8 cellular contexts compared by ENCODE assay signal in the genomic region with DNA sequence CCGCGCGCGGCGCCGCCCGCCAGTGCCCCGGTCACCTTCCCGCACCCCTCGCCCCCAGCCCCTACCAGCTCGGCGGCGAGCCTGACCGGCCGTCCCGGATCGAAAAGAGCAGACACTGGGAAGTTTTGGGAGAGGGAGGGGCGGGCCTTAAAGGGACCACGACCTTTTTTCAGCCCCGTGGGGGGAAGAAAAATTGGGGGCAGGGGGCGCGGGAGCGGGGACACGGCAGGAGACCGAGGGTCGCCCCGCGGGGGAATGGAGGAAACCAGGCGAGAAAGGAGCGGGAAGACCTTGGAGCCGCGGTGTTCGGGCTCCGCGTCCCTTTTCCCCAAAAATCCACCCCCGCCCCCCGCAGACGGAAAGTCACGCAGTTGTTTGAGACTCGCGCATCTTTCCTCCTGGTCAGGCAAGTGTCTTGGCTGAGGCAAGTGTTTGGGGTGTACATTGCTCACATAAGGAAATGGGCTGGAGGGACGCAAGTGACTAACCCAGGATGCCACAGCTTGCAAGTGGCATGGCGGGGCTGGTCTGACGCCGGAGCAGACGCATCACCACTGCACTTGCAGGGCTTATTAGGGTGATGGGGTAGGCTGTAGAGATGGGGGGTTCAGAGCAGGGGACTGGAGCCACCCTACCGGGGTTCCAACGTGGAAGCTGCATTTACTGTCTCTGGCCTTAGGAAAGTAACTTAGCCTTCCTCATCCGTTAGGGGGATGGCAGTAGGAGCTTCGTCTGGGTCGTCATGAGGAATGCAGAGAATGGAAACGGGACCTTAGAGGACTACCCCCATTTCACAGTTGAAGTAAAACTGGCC. TPM values are rescaled to one million over a fixed set of nuclear protein-coding genes. Genes with fewer than 3 reads are reported as not detected.
DNase-seq lines count a peak whose midpoint lies in the region; ATAC-seq and TF ChIP-seq lines count a peak whose summit lies in the region.

No MANE protein-coding gene starts in this region.

- H3K4me1 Mint-ChIP-seq in activated B cell treated with CpG ODN at 0.5 μM for 24 hours (peaks cover 59% of the 10 kb centered on the region), chondrocyte (ENCODE audit: low read depth) (peaks cover 34% of the 10 kb centered on the region)

- POLR2A ChIA-PET in activated B cell treated with CpG ODN at 0.5 μM for 24 hours (lab: Charles Lee), result interaction anchor here (0.6 to 9.5 kb wide), 13 partner anchors 10 to 1578 kb away, joined by 3 to 463 read pairs (median 9); a partner anchor contains a TSS

- H3K9me3 Mint-ChIP-seq in activated B cell treated with CpG ODN at 0.5 μM for 24 hours (no peaks in the 10 kb centered on the region), chondrocyte (ENCODE audit: low read depth) (no peaks in the 10 kb centered on the region)

- intact Hi-C loops in activated B cell treated with CpG ODN at 0.5 μM for 24 hours (cut with micrococcal nuclease), result loop anchor here (5.0 kb wide), 2 partner anchors 555 to 980 kb away; a partner anchor contains a TSS

- H3K27ac ChIP-seq in layer of hippocampus (ENCODE audit: low read depth, low read length), result peak overlapping the region; percentile 96

- H3K27me3 Mint-ChIP-seq in activated B cell treated with CpG ODN at 0.5 μM for 24 hours (no peaks in the 10 kb centered on the region), chondrocyte (ENCODE audit: low read depth) (no peaks in the 10 kb centered on the region)

- H3K27ac Mint-ChIP-seq in activated B cell treated with CpG ODN at 0.5 μM for 24 hours (peak overlapping the region; percentile 99), chondrocyte (ENCODE audit: unreplicated experiment) (peak overlapping the region; percentile 97)

- H3K36me3 Mint-ChIP-seq in activated B cell treated with CpG ODN at 0.5 μM for 24 hours (ENCODE audit: low read depth) (peaks cover 25% of the 10 kb centered on the region), chondrocyte (ENCODE audit: low read depth) (peaks cover 2% of the 10 kb centered on the region)

- H3K27me3 ChIP-seq in layer of hippocampus (ENCODE audit: control insufficient read depth, insufficient read depth, low read length), result no peaks in the 10 kb centered on the region

- peak overlapping the region; percentile 94 for H3K4me3 Mint-ChIP-seq in activated B cell treated with CpG ODN at 0.5 μM for 24 hours
- H3K4me3 Mint-ChIP-seq in chondrocyte (ENCODE audit: unreplicated experiment), result peak overlapping the region; percentile 90

- CTCF ChIA-PET in activated B cell treated with CpG ODN at 0.5 μM for 24 hours (lab: Charles Lee), result interaction anchor here (1.1 to 4.5 kb wide), 5 partner anchors 11 to 60 kb away, joined by 3 to 31 read pairs (median 10); a partner anchor contains a TSS

- DNase-seq in DMS53 treated with DMSO at 0.1 percent for 48 hours (lab: John Stamatoyannopoulos, UW; ENCODE audit: unreplicated experiment) (peak; percentile 39), LHCN-M2 (ENCODE audit: low read depth) (peak; percentile 67), activated B cell treated with CpG ODN at 0.5 μM for 24 hours (peak; percentile 45), chondrocyte (ENCODE audit: low spot score) (no peak)
- DNase-seq in stimulated activated CD4-positive, alpha-beta T cell treated with anti-CD3 and anti-CD28 coated beads, Interleukin-15, amount 100 ng/mL, for 48 hours (ENCODE audit: low read depth in 2 of 2), result peak; percentile 46 to 58

- ATAC-seq in activated B cell treated with CpG ODN at 0.5 μM for 24 hours (ENCODE audit: low read depth) (no peak), GM21786 (IDR thresholded peaks at IDR 0.05; ENCODE audit: unreplicated experiment) (no peak), GM21390 (IDR thresholded peaks at IDR 0.05; ENCODE audit: unreplicated experiment) (no peak)

- TF ChIP-seq CTCF in activated B cell treated with CpG ODN at 0.5 μM for 24 hours (IDR thresholded peaks at IDR 0.05) (no peak), chondrocyte (IDR thresholded peaks at IDR 0.05) (no peak)

RNA-seq across cellular contexts. Expression of a gene that starts 2.7 kb away (rescaled TPM):
- 289 and 297 TPM in 2 replicates for total RNA-seq in LHCN-M2 (2014; rRNA removed)
- 335 TPM for polyA plus RNA-seq in LHCN-M2 (2012)
- total RNA-seq in activated B cell treated with CpG ODN at 0.5 μM for 24 hours, result 528 and 546 TPM in 2 replicates
- total RNA-seq in chondrocyte, result 214 to 255 TPM (median 222 TPM) in 3 replicates

RNA-seq across cellular contexts. Expression of a gene that starts 20.8 kb away (rescaled TPM):
- total RNA-seq in LHCN-M2 (2014; rRNA removed) (28.7 and 41.0 TPM in 2 replicates), activated B cell treated with CpG ODN at 0.5 μM for 24 hours (152 and 164 TPM in 2 replicates), chondrocyte (94.9 to 112 TPM (median 94.9 TPM) in 3 replicates)
- polyA plus RNA-seq in LHCN-M2 (2012), result 142 TPM

RNA-seq across cellular contexts. Expression of a gene that starts 25.6 kb away (rescaled TPM):
- total RNA-seq in LHCN-M2 (2014; rRNA removed), result 0.34 TPM in 1 of 2 replicates, not detected in the other
- polyA plus RNA-seq in LHCN-M2 (2012), result 0.11 TPM
- 53.5 and 65.0 TPM in 2 replicates for total RNA-seq in activated B cell treated with CpG ODN at 0.5 μM for 24 hours
- total RNA-seq in chondrocyte, result 0.65 to 0.92 TPM (median 0.92 TPM) in 3 replicates

RNA-seq across cellular contexts. Expression of a gene that starts 39.7 kb away (rescaled TPM):
- total RNA-seq in LHCN-M2 (2014; rRNA removed), result not detected in 2 replicates
- polyA plus RNA-seq in LHCN-M2 (2012), result 0.15 TPM
- 2.7 and 4.5 TPM in 2 replicates for total RNA-seq in activated B cell treated with CpG ODN at 0.5 μM for 24 hours
- total RNA-seq in chondrocyte, result 0.75 TPM in 1 of 3 replicates, not detected in the others

RNA-seq across cellular contexts. Expression of a gene that starts 47.0 kb away (rescaled TPM):
- 64.6 and 73.2 TPM in 2 replicates for total RNA-seq in LHCN-M2 (2014; rRNA removed)
- polyA plus RNA-seq in LHCN-M2 (2012), result 62.7 TPM
- total RNA-seq in activated B cell treated with CpG ODN at 0.5 μM for 24 hours, result 28.4 and 32.7 TPM in 2 replicates
- 54.0 to 57.1 TPM (median 54.2 TPM) in 3 replicates for total RNA-seq in chondrocyte

Comparison
In these comparisons a context has a peak if more than half of its experiments do, and no peak if none do; other contexts are left out.
1. RNA of a gene that starts 25.6 kb away (total RNA-seq): 53.5 to 65.0 TPM in activated B cell treated with CpG ODN at 0.5 μM for 24 hours; 0.65 to 0.92 TPM in chondrocyte and 0.34 TPM in LHCN-M2; every median in the first group is over 10 times any median in the second.